1 cellular context compared by ENCODE assay signal in genomic region chr9:124771021-124771866, GRCh38.
TF ChIP-seq lines count a peak whose summit lies in the region.

NR6A1 (minus strand) TSS chr9:124771311.

TF ChIP-seq in A549, 52 proteins besides CTCF, POLR2A, EP300 and RAD21 (continued from another document):
- peak; percentile 76 for TF ChIP-seq REST (IDR thresholded peaks at IDR 0.05)
- no peak for TF ChIP-seq HOXA7 (CRISPR knock-in tag; IDR thresholded peaks at IDR 0.05)
- no peak for TF ChIP-seq RCOR1 (IDR thresholded peaks at IDR 0.05; ENCODE audit: low read depth, low read length)
- TF ChIP-seq, protein P1, sequence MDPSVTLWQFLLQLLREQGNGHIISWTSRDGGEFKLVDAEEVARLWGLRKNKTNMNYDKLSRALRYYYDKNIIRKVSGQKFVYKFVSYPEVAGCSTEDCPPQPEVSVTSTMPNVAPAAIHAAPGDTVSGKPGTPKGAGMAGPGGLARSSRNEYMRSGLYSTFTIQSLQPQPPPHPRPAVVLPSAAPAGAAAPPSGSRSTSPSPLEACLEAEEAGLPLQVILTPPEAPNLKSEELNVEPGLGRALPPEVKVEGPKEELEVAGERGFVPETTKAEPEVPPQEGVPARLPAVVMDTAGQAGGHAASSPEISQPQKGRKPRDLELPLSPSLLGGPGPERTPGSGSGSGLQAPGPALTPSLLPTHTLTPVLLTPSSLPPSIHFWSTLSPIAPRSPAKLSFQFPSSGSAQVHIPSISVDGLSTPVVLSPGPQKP (IDR thresholded peaks at IDR 0.05; ENCODE audit: low read depth, low read length): no peak
- peak; percentile 64; the same call in 1 of the 2 replicates for TF ChIP-seq PHF8 (IDR thresholded peaks at IDR 0.05; ENCODE audit: borderline replicate concordance, low read depth)
- TF ChIP-seq SREBF2 (IDR thresholded peaks at IDR 0.05): no peak
- 0 out of 2 replicates have a peak, but pooled peaks have one; percentile 21 for TF ChIP-seq TP53 (CRISPR knock-in tag; IDR thresholded peaks at IDR 0.05)
- TF ChIP-seq, protein P2, sequence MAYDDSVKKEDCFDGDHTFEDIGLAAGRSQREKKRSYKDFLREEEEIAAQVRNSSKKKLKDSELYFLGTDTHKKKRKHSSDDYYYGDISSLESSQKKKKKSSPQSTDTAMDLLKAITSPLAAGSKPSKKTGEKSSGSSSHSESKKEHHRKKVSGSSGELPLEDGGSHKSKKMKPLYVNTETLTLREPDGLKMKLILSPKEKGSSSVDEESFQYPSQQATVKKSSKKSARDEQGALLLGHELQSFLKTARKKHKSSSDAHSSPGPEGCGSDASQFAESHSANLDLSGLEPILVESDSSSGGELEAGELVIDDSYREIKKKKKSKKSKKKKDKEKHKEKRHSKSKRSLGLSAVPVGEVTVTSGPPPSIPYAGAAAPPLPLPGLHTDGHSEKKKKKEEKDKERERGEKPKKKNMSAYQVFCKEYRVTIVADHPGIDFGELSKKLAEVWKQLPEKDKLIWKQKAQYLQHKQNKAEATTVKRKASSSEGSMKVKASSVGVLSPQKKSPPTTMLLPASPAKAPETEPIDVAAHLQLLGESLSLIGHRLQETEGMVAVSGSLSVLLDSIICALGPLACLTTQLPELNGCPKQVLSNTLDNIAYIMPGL (CRISPR knock-in tag; IDR thresholded peaks at IDR 0.05; ENCODE audit: borderline replicate concordance): 0 out of 2 replicates have a peak, but pooled peaks have one; percentile 39
- no peak for TF ChIP-seq CBX2 (IDR thresholded peaks at IDR 0.05; ENCODE audit: borderline replicate concordance, low read depth)
- TF ChIP-seq POLR2AphosphoS2 (conservative IDR thresholded peaks at IDR 0.05; ENCODE audit: low read length): no peak
- no peak for TF ChIP-seq KDM5A (IDR thresholded peaks at IDR 0.05)
- TF ChIP-seq TFCP2L1 (CRISPR knock-in tag; IDR thresholded peaks at IDR 0.05): no peak
